ENCODE assay signal across 8 cellular contexts in genomic region chr17:81510798-81511549, GRCh38. TPM values are rescaled to one million over a fixed set of nuclear protein-coding genes. Genes with fewer than 3 reads are reported as not detected.
DNase-seq lines count a peak whose midpoint lies in the region; ATAC-seq and TF ChIP-seq lines count a peak whose summit lies in the region.

No MANE protein-coding gene starts in this region.

- no peaks in the 10 kb centered on the region for H3K9me3 Mint-ChIP-seq in dendritic cell treated with granulocyte-macrophage colony-stimulating factor and Interleukin-4, amounts not matched to agents 40 ng/mL and 50 ng/mL, for 4 days
- peaks cover 3% of the 10 kb centered on the region for H3K9me3 Mint-ChIP-seq in mesothelial cell of epicardium

- H3K27ac ChIP-seq in SJSA1 (peak overlapping the region; percentile 48), upper lobe of right lung (peak overlapping the region; percentile 90)

- H3K4me3 ChIP-seq in GM12864 (ENCODE audit: low read depth, low read length), result peak overlapping the region; percentile 84
- peak overlapping the region; percentile 80 for H3K4me3 ChIP-seq in SJSA1
- H3K4me3 ChIP-seq in upper lobe of right lung, result peak overlapping the region; percentile 94

- no peak for DNase-seq in GM12864 (ENCODE audit: low read depth)
- peak in 1 of 2 experiments; percentile 71 for DNase-seq in SJSA1 (ENCODE audit: low read depth in 1 of 2, low spot score in 2 of 2)
- no peak for DNase-seq in mesothelial cell of epicardium (ENCODE audit: low spot score in 2 of 2, unreplicated experiment in 2 of 2)
- DNase-seq in upper lobe of right lung, result no peak
- DNase-seq in cerebellar cortex (ENCODE audit: low spot score), result no peak
- no peak for DNase-seq in NCI-H69 (lab: John Stamatoyannopoulos, UW)

- H3K36me3 ChIP-seq in SJSA1 (peaks cover 67% of the 10 kb centered on the region), upper lobe of right lung (peaks cover 34% of the 10 kb centered on the region)

- H3K9me3 ChIP-seq in SJSA1 (replicated peaks) (0 out of 2 replicates have a peak, but pooled peaks cover 5% of the 10 kb centered on the region), upper lobe of right lung (no peaks in the 10 kb centered on the region)

- H3K4me1 Mint-ChIP-seq in dendritic cell treated with granulocyte-macrophage colony-stimulating factor and Interleukin-4, amounts not matched to agents 40 ng/mL and 50 ng/mL, for 4 days (ENCODE audit: low read depth), result peaks cover 51% of the 10 kb centered on the region
- peaks cover 31% of the 10 kb centered on the region for H3K4me1 Mint-ChIP-seq in mesothelial cell of epicardium

- intact Hi-C loops in dendritic cell treated with granulocyte-macrophage colony-stimulating factor and Interleukin-4, amounts not matched to agents 40 ng/mL and 50 ng/mL, for 4 days (cut with micrococcal nuclease), result loop anchor here (10.0 kb wide), 1 partner anchor 116 kb away; the partner anchor contains the start of gene BAHCC1
- intact Hi-C loops in upper lobe of right lung (cut with DNase I), result no loop called here

- H3K27me3 Mint-ChIP-seq in dendritic cell treated with granulocyte-macrophage colony-stimulating factor and Interleukin-4, amounts not matched to agents 40 ng/mL and 50 ng/mL, for 4 days, result no peaks in the 10 kb centered on the region
- H3K27me3 Mint-ChIP-seq in mesothelial cell of epicardium (ENCODE audit: low read depth), result no peaks in the 10 kb centered on the region

- peaks cover 53% of the 10 kb centered on the region for H3K36me3 Mint-ChIP-seq in dendritic cell treated with granulocyte-macrophage colony-stimulating factor and Interleukin-4, amounts not matched to agents 40 ng/mL and 50 ng/mL, for 4 days (ENCODE audit: low read depth)
- H3K36me3 Mint-ChIP-seq in mesothelial cell of epicardium, result peaks cover 44% of the 10 kb centered on the region

- H3K4me3 Mint-ChIP-seq in dendritic cell treated with granulocyte-macrophage colony-stimulating factor and Interleukin-4, amounts not matched to agents 40 ng/mL and 50 ng/mL, for 4 days, result peak overlapping the region; percentile 99
- H3K4me3 Mint-ChIP-seq in mesothelial cell of epicardium, result peak overlapping the region; percentile 99

- H3K27me3 ChIP-seq in SJSA1 (replicated peaks) (no peaks in the 10 kb centered on the region; the same call in 1 of the 2 replicates), upper lobe of right lung (no peaks in the 10 kb centered on the region)

- H3K27ac Mint-ChIP-seq in dendritic cell treated with granulocyte-macrophage colony-stimulating factor and Interleukin-4, amounts not matched to agents 40 ng/mL and 50 ng/mL, for 4 days, result peak overlapping the region; percentile 88
- peak overlapping the region; percentile 99 for H3K27ac Mint-ChIP-seq in mesothelial cell of epicardium

- no peak for ATAC-seq in upper lobe of right lung
- no peak for ATAC-seq in GM21447 (IDR thresholded peaks at IDR 0.05; ENCODE audit: unreplicated experiment)

- H3K4me1 ChIP-seq in SJSA1 (replicated peaks) (peaks cover 40% of the 10 kb centered on the region), upper lobe of right lung (peaks cover 24% of the 10 kb centered on the region)

- TF ChIP-seq CTCF in GM12864 (IDR thresholded peaks at IDR 0.05; ENCODE audit: low read depth, low read length, missing control alignments) (no peak), mesothelial cell of epicardium (IDR thresholded peaks at IDR 0.05; ENCODE audit: unreplicated experiment) (no peak), upper lobe of right lung (IDR thresholded peaks at IDR 0.05) (no peak)

RNA-seq across cellular contexts. Expression of gene ACTG1, which starts 1.6 kb away (rescaled TPM):
- 9,784 and 9,807 TPM in 2 replicates for total RNA-seq in SJSA1 (2014; rRNA removed; shearing (Covaris generic))
- 4,391 to 4,678 TPM (median 4,589 TPM) in 3 replicates for total RNA-seq in mesothelial cell of epicardium
- total RNA-seq in upper lobe of right lung, result 2,193 TPM

RNA-seq across cellular contexts. Expression of gene FSCN2, which starts 17.2 kb away (rescaled TPM):
- 0.61 and 1.4 TPM in 2 replicates for total RNA-seq in SJSA1 (2014; rRNA removed; shearing (Covaris generic))
- total RNA-seq in mesothelial cell of epicardium (13.0 to 17.3 TPM (median 13.3 TPM) in 3 replicates), upper lobe of right lung (3.6 TPM)

RNA-seq across cellular contexts. Expression of gene FAAP100, which starts 41.2 kb away (rescaled TPM):
- total RNA-seq in SJSA1 (2014; rRNA removed; shearing (Covaris generic)), result 26.0 and 28.1 TPM in 2 replicates
- total RNA-seq in mesothelial cell of epicardium (35.4 to 37.2 TPM (median 36.0 TPM) in 3 replicates), upper lobe of right lung (27.3 TPM)
